Comparison of ENCODE assay signal across 22 cellular contexts in genomic region chr17:1976683-1977064, GRCh38. TPM values are rescaled to one million over a fixed set of nuclear protein-coding genes. Genes with fewer than 3 reads are reported as not detected.
"Had no signal": no experiment of that assay in that cellular context is flagged by ENCODE, and none has a peak within 500 bp of the region (broad histone marks: within the 10 kb centered on the region; RNA-seq: fewer than 3 reads in every experiment).

No MANE protein-coding gene starts in this region.

- H3K79me2 ChIP-seq: hepatocyte had no signal

- DNase-seq: effector memory CD4-positive, alpha-beta T cell; erythroblast; foreskin keratinocyte; left colon; nephron progenitor cell; psoas muscle; retina; spleen; stimulated activated CD4-positive, alpha-beta T cell treated with anti-CD3 and anti-CD28 coated beads, Interleukin-15, amount 100 ng/mL, for 24 hours; stimulated activated CD4-positive, alpha-beta T cell treated with anti-CD3 and anti-CD28 coated beads, Interleukin-1b, Interleukin-23, amount 100 ng/mL, for 48 hours; stimulated activated CD4-positive, alpha-beta T cell treated with anti-CD3 and anti-CD28 coated beads, Interleukin-4, amount 100 ng/mL, for 24 hours; stimulated activated naive B cell treated with anti-CD40 and anti-IgM and Interleukin-4, amounts not matched to agents 10 μg/mL and 1 μg/mL and 100 μg/mL, for 72 hours; testis; upper lobe of right lung had no signal

- H3K36me3 ChIP-seq: spleen, tibial nerve, upper lobe of right lung, vagina had no signal

- H3K27ac ChIP-seq: foreskin keratinocyte, hepatocyte, psoas muscle, spleen, testis, tibial nerve, upper lobe of right lung, vagina had no signal

- ATAC-seq: foreskin keratinocyte; left colon; psoas muscle; sciatic nerve; stimulated activated naive B cell treated with anti-CD40 and anti-IgM and Interleukin-4, amounts not matched to agents 10 μg/mL and 1 μg/mL and 100 μg/mL, for 72 hours; upper lobe of right lung had no signal

- H3K4me3 ChIP-seq: hepatocyte, psoas muscle, spleen, tibial nerve, upper lobe of right lung, vagina had no signal

- H2AFZ ChIP-seq: hepatocyte had no signal

- H3K4me3 Mint-ChIP-seq: nephron progenitor cell; stimulated activated naive B cell treated with anti-CD40 and anti-IgM and Interleukin-4, amounts not matched to agents 10 μg/mL and 1 μg/mL and 100 μg/mL, for 72 hours had no signal

- H3K4me2 ChIP-seq: hepatocyte had no signal

- H3K9me3 ChIP-seq: psoas muscle, spleen, testis, tibial nerve, upper lobe of right lung, vagina had no signal

- H3K27ac Mint-ChIP-seq: naive thymus-derived CD4-positive, alpha-beta T cell; nephron progenitor cell; stimulated activated naive B cell treated with anti-CD40 and anti-IgM and Interleukin-4, amounts not matched to agents 10 μg/mL and 1 μg/mL and 100 μg/mL, for 72 hours; stimulated activated naive CD8-positive, alpha-beta T cell treated with anti-CD3 and anti-CD28 coated beads, Interleukin-15, amount 100 ng/mL, for 72 hours had no signal

- H3K36me3 Mint-ChIP-seq: naive thymus-derived CD4-positive, alpha-beta T cell; stimulated activated naive B cell treated with anti-CD40 and anti-IgM and Interleukin-4, amounts not matched to agents 10 μg/mL and 1 μg/mL and 100 μg/mL, for 72 hours had no signal

- H3K4me1 ChIP-seq: foreskin keratinocyte, upper lobe of right lung had no signal

- H3K27me3 ChIP-seq: testis, vagina had no signal

- H3K9me3 Mint-ChIP-seq: nephron progenitor cell; stimulated activated naive B cell treated with anti-CD40 and anti-IgM and Interleukin-4, amounts not matched to agents 10 μg/mL and 1 μg/mL and 100 μg/mL, for 72 hours; stimulated activated naive CD8-positive, alpha-beta T cell treated with anti-CD3 and anti-CD28 coated beads, Interleukin-15, amount 100 ng/mL, for 72 hours had no signal

RNA-seq across cellular contexts. Expression of gene RTN4RL1, which starts 48.5 kb away (rescaled TPM):
- total RNA-seq: kidney epithelial cell, mononuclear cell had no signal
